8 cellular contexts compared by ENCODE assay signal in the genomic region with DNA sequence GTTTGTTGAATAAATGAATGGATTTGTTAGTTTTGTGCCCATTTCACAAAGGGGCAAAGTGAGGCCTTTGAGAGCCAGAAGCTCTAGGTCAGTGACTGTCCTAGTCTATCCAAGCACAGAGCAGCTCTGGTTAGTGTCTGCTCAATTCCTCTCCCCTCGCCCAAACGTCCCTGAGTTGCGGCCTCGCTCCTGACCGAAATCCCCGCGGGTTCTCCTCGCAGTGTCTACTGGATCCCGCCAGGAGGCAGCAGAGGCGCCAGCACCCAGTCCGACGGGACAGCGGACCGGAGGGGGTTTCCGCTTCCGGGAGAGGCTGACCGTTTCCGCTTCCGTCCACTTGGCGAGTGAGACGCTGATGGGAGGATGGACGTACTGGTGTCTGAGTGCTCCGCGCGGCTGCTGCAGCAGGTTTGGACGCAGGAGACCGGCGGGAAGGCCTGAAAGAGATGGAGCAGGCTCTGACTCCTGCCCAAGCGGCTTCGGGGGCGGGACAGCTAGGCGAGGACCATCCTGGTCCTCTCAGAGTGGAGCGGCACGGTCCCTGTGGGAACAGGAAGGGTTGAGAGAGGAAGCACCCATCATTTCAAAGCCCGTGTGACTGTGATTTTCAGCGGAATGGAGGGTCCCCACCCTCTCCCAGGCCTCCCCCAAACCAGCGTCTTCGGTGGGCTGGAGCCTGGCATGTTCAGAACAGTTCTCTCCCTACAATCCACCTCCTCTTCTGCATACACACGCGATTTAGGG. TPM values are rescaled to one million over a fixed set of nuclear protein-coding genes. Genes with fewer than 3 reads are reported as not detected.
A peak's percentile ranks its signal among the peaks of the same experiment; 100 is the strongest.
DNase-seq lines count a peak whose midpoint lies in the region; ATAC-seq and TF ChIP-seq lines count a peak whose summit lies in the region.

Gene RARS1, plus strand, starts transcription at position 336 of the 744 bp plus-strand sequence. Its CDS starts 28 bp downstream, at position 364.

- no peaks in the 10 kb centered on the region for H3K27me3 ChIP-seq in SU-DHL-6 (ENCODE audit: low read length)
- H3K27me3 ChIP-seq in ovary = no peaks in the 10 kb centered on the region
- H3K27me3 ChIP-seq in thyroid gland = no peaks in the 10 kb centered on the region

- TF ChIP-seq CTCF in GM12873 (IDR thresholded peaks at IDR 0.05; ENCODE audit: insufficient read depth, low read depth, low read length, missing control alignments) (peak; percentile 95), SU-DHL-6 (IDR thresholded peaks at IDR 0.05; ENCODE audit: insufficient read depth, low read length, poor library complexity, severe bottlenecking) (peak; percentile 91), ovary (IDR thresholded peaks at IDR 0.05) (peak; percentile 90 to 99 (median 94)), thyroid gland (IDR thresholded peaks at IDR 0.05) (peak; percentile 63 to 99 (median 96))

- no peak for TF ChIP-seq EP300 in ovary (IDR thresholded peaks at IDR 0.05)

- ATAC-seq in HG02759 (IDR thresholded peaks at IDR 0.05; ENCODE audit: unreplicated experiment) (peak; percentile 88), Right ventricle myocardium inferior (peak; percentile 98)

- DNase-seq in NCI-H128 (lab: John Stamatoyannopoulos, UW; ENCODE audit: unreplicated experiment) (peak; percentile 14), Right ventricle myocardium inferior (ENCODE audit: missing footprints) (peak; percentile 94), ovary (peak; percentile 91 to 95 (median 93)), thyroid gland (peak; percentile 93 to 96)
- DNase-seq in activated naive CD8-positive, alpha-beta T cell treated with anti-CD3 and anti-CD28 coated beads, Interleukin-2, amount 50 U/mL, for 16 hours (ENCODE audit: low read depth, low spot score) = peak; percentile 82

- H3F3A ChIP-seq in SU-DHL-6 (ENCODE audit: insufficient read depth) = no peaks in the 10 kb centered on the region

- WGBS in ovary, 3 donors = 0 to 1% (median 0%) methylated on average over 37 to 40 of the region's 40 CpGs
- 0% methylated on average over 14 to 25 of the region's 40 CpGs for WGBS in thyroid gland, 2 donors

- peak within 1 kb of the TSS; percentile 68 for H3K4me2 ChIP-seq in SU-DHL-6 (ENCODE audit: low read depth, low read length, poor library complexity, severe bottlenecking)

- H3K9me2 ChIP-seq in SU-DHL-6 (replicated peaks; ENCODE audit: insufficient read depth, low read length) = no peaks in the 10 kb centered on the region

- H3K9me3 ChIP-seq in SU-DHL-6 (ENCODE audit: insufficient read depth, low read length) (no peaks in the 10 kb centered on the region), ovary (no peaks in the 10 kb centered on the region), thyroid gland (no peaks in the 10 kb centered on the region)

- no peaks in the 10 kb centered on the region for H4K20me1 ChIP-seq in SU-DHL-6 (ENCODE audit: low read depth, low read length)

- H3K4me3 ChIP-seq in SU-DHL-6 (ENCODE audit: insufficient read depth, low read length, poor library complexity, severe bottlenecking) (peak within 1 kb of the TSS; percentile 98), ovary (peak within 1 kb of the TSS; percentile 97), thyroid gland (replicated peaks in 1 of 3) (peak within 1 kb of the TSS; percentile 60 to 94 (median 78))

- H3K36me3 ChIP-seq in SU-DHL-6 (ENCODE audit: low read length) (peaks cover 18% of the 10 kb centered on the region; the same call in 1 of the 2 replicates), ovary (no peaks in the 10 kb centered on the region), thyroid gland (peaks cover 22 to 32% of the 10 kb centered on the region in 2 donors)

- H3K4me1 ChIP-seq in ovary (ENCODE audit: insufficient read depth) (no peaks in the 10 kb centered on the region), thyroid gland (peaks cover 6 to 13% of the 10 kb centered on the region in 2 donors)

- TF ChIP-seq POLR2A in ovary (IDR thresholded peaks at IDR 0.05) = peak; percentile 85
- peak in 1 of 2 donors; percentile 84 for TF ChIP-seq POLR2A in thyroid gland (IDR thresholded peaks at IDR 0.05)

- peak within 1 kb of the TSS; percentile 88 for H3K9ac ChIP-seq in SU-DHL-6 (ENCODE audit: low read length)

- peak within 1 kb of the TSS; percentile 89 for H2AFZ ChIP-seq in SU-DHL-6 (ENCODE audit: low read depth, low read length, severe bottlenecking)

- H3K79me2 ChIP-seq in SU-DHL-6 (ENCODE audit: insufficient read depth, low read length) = peaks cover 17% of the 10 kb centered on the region

- intact Hi-C loops in Right ventricle myocardium inferior (cut with DNase I) (loop anchor here (2.0 to 5.0 kb wide), 2 partner anchors 91 to 218 kb away; partner anchors contain the start of gene PANK3), ovary (cut with DNase I) (loop anchor here in 1 of 4 donors (10.0 kb wide), 1 partner anchor 212 kb away; no protein-coding TSS in a partner anchor), thyroid gland (cut with DNase I) (loop anchor here (10.0 kb wide), 1 partner anchor 212 kb away; no protein-coding TSS in a partner anchor)

- no peak within 1 kb of the TSS for H3K27ac ChIP-seq in SU-DHL-6 (ENCODE audit: low read depth, low read length)
- H3K27ac ChIP-seq in ovary = no peak within 1 kb of the TSS
- H3K27ac ChIP-seq in thyroid gland = peak within 1 kb of the TSS in 2 of 3 donors; percentile 51 to 69

RNA-seq across cellular contexts. Expression of gene RARS1, which starts in this region (rescaled TPM):
- total RNA-seq in Right ventricle myocardium inferior (47.1 TPM), ovary (100 to 1,000 TPM in 1 of 7 donors, 10 to 100 TPM in 6; 62.0 to 104 (median 75.3) TPM), thyroid gland (10 to 100 TPM; 72.2 to 87.9 (median 74.2) TPM)
- 10 to 100 TPM; 19.1 to 41.5 TPM for polyA plus RNA-seq in ovary

Comparison
In these comparisons a context has a peak if more than half of its experiments do, and no peak if none do; other contexts are left out.
1. DNase-seq: peak in every context shown above with its lines; median percentile 94 in thyroid gland; 94 in Right ventricle myocardium inferior; 93 in ovary; 82 in activated naive CD8-positive, alpha-beta T cell treated with anti-CD3 and anti-CD28 coated beads, Interleukin-2, amount 50 U/mL, for 16 hours; 14 in NCI-H128.
2. H3K27ac ChIP-seq: peak in thyroid gland (2 of 3); none in SU-DHL-6 (single experiment) and ovary (0 of 2).
3. Peak in every context shown above with its lines, with median percentiles within 50 percentile points of each other: CTCF ChIP-seq and H3K4me3 ChIP-seq.